8 cellular contexts compared by ENCODE assay signal in genomic region chr12:10722502-10722904, GRCh38.
DNase-seq lines count a peak whose midpoint lies in the region; ATAC-seq and TF ChIP-seq lines count a peak whose summit lies in the region.

No MANE protein-coding gene starts in this region.

- DNase-seq in AG08395 (ENCODE audit: low spot score) (peak; percentile 55), T follicular helper cell (ENCODE audit: low read depth) (peak; percentile 15), astrocyte of the spinal cord (ENCODE audit: low read depth, low spot score) (peak; percentile 67), NCI-H128 (lab: John Stamatoyannopoulos, UW; ENCODE audit: unreplicated experiment) (no peak)
- DNase-seq in stimulated activated CD4-positive, alpha-beta T cell treated with anti-CD3 and anti-CD28 coated beads, Interleukin-12 subunit alpha, Interleukin-12 subunit beta, amount 100 ng/mL, for 24 hours (ENCODE audit: low read depth in 2 of 2), result peak; percentile 23 to 41

- H3K4me1 ChIP-seq in iPS-15b (ENCODE audit: control insufficient read depth, insufficient read depth, low read length), result peaks cover 29% of the 10 kb centered on the region

- H3K4me3 ChIP-seq in astrocyte of the spinal cord (ENCODE audit: low read depth, low read length), result peak overlapping the region; percentile 98
- H3K4me3 ChIP-seq in iPS-15b (ENCODE audit: low read depth, low read length), result peak overlapping the region; percentile 93

- H3K9me3 ChIP-seq in iPS-15b (ENCODE audit: control insufficient read depth, insufficient read depth, low read length), result no peaks in the 10 kb centered on the region

- peaks cover 12% of the 10 kb centered on the region for H3K27me3 ChIP-seq in iPS-15b (ENCODE audit: control insufficient read depth, insufficient read depth, low read length)

- H3K36me3 ChIP-seq in iPS-15b (ENCODE audit: control insufficient read depth, insufficient read depth, low read length), result no peaks in the 10 kb centered on the region

- peak; percentile 37 for ATAC-seq in GM18873 (IDR thresholded peaks at IDR 0.05; ENCODE audit: low FRiP score, unreplicated experiment)
- ATAC-seq in HG03108 (IDR thresholded peaks at IDR 0.05; ENCODE audit: unreplicated experiment), result peak; percentile 30

- in situ Hi-C loops in astrocyte of the spinal cord (cut with HindIII; ENCODE audit: low sequenced_read_pairs), result no loop called here

- no peak for TF ChIP-seq CTCF in astrocyte of the spinal cord (IDR thresholded peaks at IDR 0.05; ENCODE audit: low read depth, low read length)

- H3K9ac ChIP-seq in iPS-15b (ENCODE audit: low read depth, low read length), result peak overlapping the region; percentile 84
